ENCODE assay signal across 17 cellular contexts in the genomic region with DNA sequence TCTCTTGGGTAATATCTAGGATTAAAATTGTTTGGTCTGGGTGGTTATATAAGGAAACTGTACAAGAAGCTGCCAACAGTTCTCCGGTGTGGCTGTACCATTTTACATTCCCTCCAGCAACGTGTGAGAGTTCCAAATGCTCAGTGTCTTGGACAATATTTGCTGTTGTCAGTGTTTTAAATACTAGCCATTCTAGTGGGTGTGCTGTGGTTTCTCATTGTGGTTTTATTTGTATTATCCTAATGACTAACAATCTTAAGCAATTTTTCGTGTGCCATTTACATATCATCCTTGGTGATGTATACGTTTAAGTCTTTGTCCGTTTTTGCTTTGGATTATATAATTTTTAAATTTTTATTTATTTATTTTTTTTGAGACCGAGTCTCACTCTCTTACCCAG. TPM values are rescaled to one million over a fixed set of nuclear protein-coding genes. Genes with fewer than 3 reads are reported as not detected.
"Had no signal": no experiment of that assay in that cellular context is flagged by ENCODE, and none has a peak within 500 bp of the region (broad histone marks: within the 10 kb centered on the region; RNA-seq: fewer than 3 reads in every experiment).

No MANE protein-coding gene starts in this region.

- H3K27ac Mint-ChIP-seq: activated naive CD4-positive, alpha-beta T cell treated with anti-CD3 and anti-CD28 coated beads, Interleukin-2, amount 50 U/mL, for 72 hours; activated T-helper 17 cell treated with anti-CD3 and anti-CD28 coated beads, Interleukin-2, amount 50 U/mL, for 72 hours; natural killer cell treated with Interleukin-12 subunit alpha and Interleukin-12 subunit beta and Interleukin-15 and Interleukin-18, amount 100 ng/mL, for 72 hours had no signal

- H3K36me3 Mint-ChIP-seq: activated naive CD4-positive, alpha-beta T cell treated with anti-CD3 and anti-CD28 coated beads, Interleukin-2, amount 50 U/mL, for 72 hours; natural killer cell treated with Interleukin-12 subunit alpha and Interleukin-12 subunit beta and Interleukin-15 and Interleukin-18, amount 100 ng/mL, for 72 hours had no signal

- H3K9me3 Mint-ChIP-seq: activated T-helper 17 cell treated with anti-CD3 and anti-CD28 coated beads, Interleukin-2, amount 50 U/mL, for 72 hours; natural killer cell treated with Interleukin-12 subunit alpha and Interleukin-12 subunit beta and Interleukin-15 and Interleukin-18, amount 100 ng/mL, for 72 hours had no signal

- H3K27me3 ChIP-seq: ascending aorta, hepatocyte, upper lobe of left lung had no signal

- H3K79me2 ChIP-seq: hepatocyte had no signal

- H3K4me3 Mint-ChIP-seq: activated T-helper 17 cell treated with anti-CD3 and anti-CD28 coated beads, Interleukin-2, amount 50 U/mL, for 72 hours; natural killer cell treated with Interleukin-12 subunit alpha and Interleukin-12 subunit beta and Interleukin-15 and Interleukin-18, amount 100 ng/mL, for 72 hours had no signal

- H3K4me3 ChIP-seq: ascending aorta, cardiac muscle cell, hepatocyte, prostate gland, upper lobe of left lung had no signal

- H2AFZ ChIP-seq: hepatocyte had no signal

- H3K27me3 Mint-ChIP-seq: activated T-helper 17 cell treated with anti-CD3 and anti-CD28 coated beads, Interleukin-2, amount 50 U/mL, for 72 hours had no signal

- DNase-seq: activated CD4-positive, alpha-beta T cell treated with anti-CD3 and anti-CD28 coated beads, Interleukin-2, amount 50 U/mL, for 1 hour; activated T-cell treated with anti-CD3 and anti-CD28 coated beads, Interleukin-2, amount 50 U/mL, for 1 hour; glutamatergic neuron; left ventricle myocardium superior; stimulated activated CD4-positive, alpha-beta T cell treated with anti-CD3 and anti-CD28 coated beads, Interleukin-4, amount 100 ng/mL, for 24 hours; stimulated activated naive CD4-positive, alpha-beta T cell treated with Interleukin-2 at 50 U/mL for 16 hours; upper lobe of left lung had no signal

- ATAC-seq: activated CD4-positive, CD25-positive, alpha-beta regulatory T cell treated with anti-CD3 and anti-CD28 coated beads, Interleukin-2, amount 50 U/mL, for 24 hours; activated naive CD4-positive, alpha-beta T cell treated with anti-CD3 and anti-CD28 coated beads, Interleukin-2, amount 50 U/mL, for 72 hours; activated T-helper 17 cell treated with anti-CD3 and anti-CD28 coated beads, Interleukin-2, amount 50 U/mL, for 72 hours; left ventricle myocardium superior; natural killer cell treated with Interleukin-12 subunit alpha and Interleukin-12 subunit beta and Interleukin-15 and Interleukin-18, amount 100 ng/mL, for 72 hours had no signal

- H3K27ac ChIP-seq: ascending aorta, cardiac muscle cell, hepatocyte, prostate gland, upper lobe of left lung, VCaP had no signal

- H3K4me1 ChIP-seq: ascending aorta, prostate gland, upper lobe of left lung had no signal

- FAIRE-seq: frontal cortex had no signal

- H3K4me2 ChIP-seq: hepatocyte had no signal

- H3K9me3 ChIP-seq: ascending aorta, prostate gland, upper lobe of left lung had no signal

- H3K36me3 ChIP-seq: ascending aorta, cardiac muscle cell, prostate gland, upper lobe of left lung had no signal

RNA-seq across cellular contexts. Expression of a gene that starts 33.9 kb away (rescaled TPM):
- total RNA-seq: cardiac muscle cell, left ventricle myocardium superior had no signal
- polyA plus RNA-seq: cardiac muscle cell had no signal
